In the genomic region with DNA sequence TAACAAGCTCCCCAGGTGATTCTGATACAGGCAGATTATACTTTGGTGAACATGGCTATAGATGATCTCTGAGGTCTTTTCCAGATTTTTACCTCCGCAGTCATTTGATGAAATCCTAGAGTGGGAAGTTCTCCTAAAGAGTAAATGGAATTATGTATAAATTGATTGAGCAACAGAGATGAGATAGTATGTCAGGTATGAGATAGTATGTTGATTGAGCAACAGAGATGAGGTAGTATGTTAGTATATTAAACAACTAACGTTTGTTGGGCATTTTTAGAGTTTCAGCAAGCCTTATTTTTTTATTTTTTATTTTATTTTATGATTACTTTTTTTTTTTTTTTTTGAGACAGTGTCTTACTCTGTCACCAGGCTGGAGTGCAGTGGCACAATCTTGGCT, we compare ENCODE assay signal across 10 cellular contexts.
"Had no signal": no experiment of that assay in that cellular context is flagged by ENCODE, and none has a peak within 500 bp of the region (broad histone marks: within the 10 kb centered on the region; RNA-seq: fewer than 3 reads in every experiment).

No MANE protein-coding gene starts in this region.

- DNase-seq: GM23248, GOT3, H7, H9, HCEC 1CT, HFFc6 had no signal

- H3K4me3 Mint-ChIP-seq: H9, HFFc6 had no signal

- H3K27ac ChIP-seq: GM23248 had no signal

- FAIRE-seq: H1, H54 had no signal

- H3K27ac Mint-ChIP-seq: H9, HFFc6 had no signal

- H3K36me3 ChIP-seq: HAP-1 had no signal

- ATAC-seq: HCT116 had no signal

- H3K4me3 ChIP-seq: GM23248, HAP-1 had no signal

- H2AFZ ChIP-seq: GM23248 had no signal

- H3K9me3 Mint-ChIP-seq: H9 had no signal

- H3K4me1 ChIP-seq: HAP-1 had no signal
